15 cellular contexts compared by ENCODE assay signal in genomic region chr1:33343539-33343938, GRCh38. TPM values are rescaled to one million over a fixed set of nuclear protein-coding genes. Genes with fewer than 3 reads are reported as not detected.
A peak's percentile ranks its signal among the peaks of the same experiment; 100 is the strongest.
DNase-seq lines count a peak whose midpoint lies in the region; ATAC-seq, FAIRE-seq and TF ChIP-seq lines count a peak whose summit lies in the region.
"Had no signal": no experiment of that assay in that cellular context is flagged by ENCODE, and none has a peak within 500 bp of the region (broad histone marks: within the 10 kb centered on the region; RNA-seq: fewer than 3 reads in every experiment).

No MANE protein-coding gene starts in this region.

- FAIRE-seq in small intestine (lab: Jason Lieb, UNC), result no peak

- H3K36me3 ChIP-seq in mammary epithelial cell (ENCODE audit: insufficient read depth, low read length), result peaks cover 32% of the 10 kb centered on the region
- peaks cover 0 to 3% (median 0%) of the 10 kb centered on the region in 4 donors for H3K36me3 ChIP-seq in right lobe of liver
- H3K36me3 ChIP-seq in subcutaneous abdominal adipose tissue (ENCODE audit: control insufficient read depth in 5 of 5, insufficient read depth in 5 of 5, low read length in 5 of 5), result peaks cover 0 to 12% (median 5%) of the 10 kb centered on the region in 5 donors
- H3K36me3 ChIP-seq in small intestine (ENCODE audit: control insufficient read depth in 2 of 2, insufficient read depth in 2 of 2, low read length in 2 of 2), result no peaks in the 10 kb centered on the region

- WGBS in mammary epithelial cell (ENCODE audit: low coverage, missing lambda C conversion rate), result 29% methylated on average over 5 of the region's 5 CpGs
- WGBS in right lobe of liver (ENCODE audit: insufficient coverage, low coverage, low lambda C conversion rate, missing lambda C conversion rate), result 10% methylated on average over 5 of the region's 5 CpGs
- WGBS in small intestine, 3 donors, result 37 to 61% (median 51%) methylated on average over 5 of the region's 5 CpGs

- H3K27me3 ChIP-seq in mammary epithelial cell (ENCODE audit: insufficient read depth, low read length) (no peaks in the 10 kb centered on the region), right lobe of liver (no peaks in the 10 kb centered on the region), subcutaneous abdominal adipose tissue (ENCODE audit: control insufficient read depth in 5 of 5, insufficient read depth in 4 of 5, low read length in 5 of 5) (no peaks in the 10 kb centered on the region), small intestine (ENCODE audit: control insufficient read depth in 2 of 2, insufficient read depth in 2 of 2, low read length in 2 of 2) (no peaks in the 10 kb centered on the region)
- H3K27me3 ChIP-seq: SJSA1, testis had no signal

- H3K36me3 Mint-ChIP-seq in activated naive CD4-positive, alpha-beta T cell treated with anti-CD3 and anti-CD28 coated beads, Interleukin-2, amount 50 U/mL, for 72 hours, result peaks cover 13 to 26% of the 10 kb centered on the region in 2 donors

- H3K4me2 ChIP-seq in mammary epithelial cell (ENCODE audit: insufficient read depth, low read depth, low read length), result peak overlapping the region; percentile 2

- DNase-seq in NCI-H82 treated with DMSO at 0.1 percent for 48 hours (lab: John Stamatoyannopoulos, UW; ENCODE audit: unreplicated experiment) (peak; percentile 61), mammary epithelial cell (no peak), right lobe of liver (no peak), small intestine (no peak), foreskin melanocyte (no peak), activated gamma-delta T cell (lab: John Stamatoyannopoulos, UW) (no peak)
- no peak for DNase-seq in activated naive CD4-positive, alpha-beta T cell treated with anti-CD3 and anti-CD28 coated beads, Interleukin-2, amount 50 U/mL, for 72 hours (ENCODE audit: low spot score in 2 of 2)
- DNase-seq: activated CD4-positive, alpha-beta T cell treated with anti-CD3 and anti-CD28 coated beads for 36 hours; cortex of kidney; NCI-H446; testis had no signal

- no peaks in the 10 kb centered on the region for H3K9me3 ChIP-seq in mammary epithelial cell (replicated peaks; ENCODE audit: insufficient read depth, low read length)
- H3K9me3 ChIP-seq in right lobe of liver, result no peaks in the 10 kb centered on the region
- no peaks in the 10 kb centered on the region for H3K9me3 ChIP-seq in subcutaneous abdominal adipose tissue (ENCODE audit: control insufficient read depth in 5 of 5, low read length in 5 of 5)
- H3K9me3 ChIP-seq in small intestine (ENCODE audit: control insufficient read depth, low read depth), result no peaks in the 10 kb centered on the region
- H3K9me3 ChIP-seq: SJSA1, testis had no signal

- ATAC-seq in right lobe of liver, result peak; percentile 13 to 48 (median 42)
- no peak for ATAC-seq in activated naive CD4-positive, alpha-beta T cell treated with anti-CD3 and anti-CD28 coated beads, Interleukin-2, amount 50 U/mL, for 72 hours
- ATAC-seq: activated CD4-positive, alpha-beta T cell treated with anti-CD3 and anti-CD28 coated beads for 36 hours; HCT116 had no signal

- CTCF ChIA-PET in mammary epithelial cell (lab: Charles Lee; ENCODE audit: low non-redundant PET), result no interaction called here

- BruUV-seq in mammary epithelial cell (replicated peaks; lab: Mats Ljungman, UMichigan), result no TSS peak

- intact Hi-C loops in mammary epithelial cell (cut with micrococcal nuclease) (loop anchor here (10.0 kb wide), 1 partner anchor 1421 kb away; no protein-coding TSS in a partner anchor), right lobe of liver (cut with DNase I) (no loop called here)

- TF ChIP-seq POLR2A in right lobe of liver (IDR thresholded peaks at IDR 0.05), result peak; percentile 48

- H2AFZ ChIP-seq in mammary epithelial cell (ENCODE audit: low read depth, low read length), result no peak overlapping the region

- no peak overlapping the region for H3K27ac Mint-ChIP-seq in activated naive CD4-positive, alpha-beta T cell treated with anti-CD3 and anti-CD28 coated beads, Interleukin-2, amount 50 U/mL, for 72 hours
- H3K27ac Mint-ChIP-seq: activated CD4-positive, alpha-beta T cell treated with anti-CD3 and anti-CD28 coated beads for 36 hours; activated T-helper 2 cell treated with anti-CD3 and anti-CD28 coated beads, Interferon-gamma antibody, Interleukin-2, Interleukin-4, amounts not matched to agents 10 μg/mL and 5 μg/mL and 100 μg/mL, durations not matched to agents 14 hours and 24 hours and 36 hours had no signal

- H3K4me1 ChIP-seq in mammary epithelial cell (ENCODE audit: insufficient read depth, low read length), result peaks cover 89% of the 10 kb centered on the region
- peaks cover 0 to 92% (median 46%) of the 10 kb centered on the region in 4 donors for H3K4me1 ChIP-seq in right lobe of liver
- H3K4me1 ChIP-seq in subcutaneous abdominal adipose tissue (ENCODE audit: control insufficient read depth in 5 of 5, insufficient read depth in 5 of 5, low read length in 5 of 5), result peaks cover 37 to 98% (median 85%) of the 10 kb centered on the region in 5 donors
- H3K4me1 ChIP-seq in small intestine (ENCODE audit: control insufficient read depth in 2 of 2, insufficient read depth in 1 of 2, low read depth in 1 of 2, low read length in 1 of 2), result peaks cover 9 to 40% of the 10 kb centered on the region in 2 donors

- H3K4me3 ChIP-seq in mammary epithelial cell (replicated peaks in 1 of 3; ENCODE audit: insufficient read depth in 1 of 3, low read depth in 2 of 3, low read length in 3 of 3) (no peak overlapping the region), right lobe of liver (no peak overlapping the region), subcutaneous abdominal adipose tissue (ENCODE audit: low read depth in 1 of 5, low read length in 5 of 5) (no peak overlapping the region), small intestine (ENCODE audit: low read depth in 1 of 2, low read length in 2 of 2) (no peak overlapping the region)
- H3K4me3 ChIP-seq: SJSA1, testis had no signal

- H3K9ac ChIP-seq in mammary epithelial cell (ENCODE audit: insufficient read depth, low read length) (peak overlapping the region; percentile 58), subcutaneous abdominal adipose tissue (ENCODE audit: low read length in 5 of 5) (peak overlapping the region in 1 of 5 donors; percentile 44)

- H3K79me2 ChIP-seq in mammary epithelial cell (ENCODE audit: insufficient read depth, low read length), result peaks cover 100% of the 10 kb centered on the region

- H4K20me1 ChIP-seq in mammary epithelial cell (ENCODE audit: insufficient read depth, low read length), result no peaks in the 10 kb centered on the region

- in situ Hi-C loops in mammary epithelial cell (cut with MboI; ENCODE audit: low sequenced_read_pairs in 2 of 2), result no loop called here

- H3K27ac ChIP-seq in mammary epithelial cell (ENCODE audit: insufficient read depth, low read depth, low read length) (no peak overlapping the region), right lobe of liver (peak overlapping the region; percentile 97), subcutaneous abdominal adipose tissue (ENCODE audit: low read depth, low read length) (peak overlapping the region; percentile 87), small intestine (ENCODE audit: low read depth in 1 of 2, low read length in 1 of 2) (peak overlapping the region in 1 of 2 donors; percentile 81)
- H3K27ac ChIP-seq: testis had no signal

- dilution Hi-C loops in mammary epithelial cell (cut with HindIII; ENCODE audit: low sequenced_read_pairs), result no loop called here

- TF ChIP-seq CTCF in mammary epithelial cell (conservative IDR thresholded peaks at IDR 0.05 in 1 of 2, IDR thresholded peaks at IDR 0.05 in 1 of 2; ENCODE audit: extremely low read depth in 1 of 2, insufficient read depth in 1 of 2, low read depth in 1 of 2, low read length in 2 of 2), result no peak
- no peak for TF ChIP-seq CTCF in right lobe of liver (IDR thresholded peaks at IDR 0.05)

- H3K9me3 Mint-ChIP-seq in activated naive CD4-positive, alpha-beta T cell treated with anti-CD3 and anti-CD28 coated beads, Interleukin-2, amount 50 U/mL, for 72 hours, result no peaks in the 10 kb centered on the region
- H3K9me3 Mint-ChIP-seq: activated T-helper 2 cell treated with anti-CD3 and anti-CD28 coated beads, Interferon-gamma antibody, Interleukin-2, Interleukin-4, amounts not matched to agents 10 μg/mL and 5 μg/mL and 100 μg/mL, durations not matched to agents 14 hours and 24 hours and 36 hours had no signal

RNA-seq across cellular contexts. Expression of gene A3GALT2, which starts 22.6 kb away (rescaled TPM):
- total RNA-seq in mammary epithelial cell, result not detected
- not detected for polyA plus RNA-seq in mammary epithelial cell
- not detected for polyA minus RNA-seq in mammary epithelial cell
- not detected for total RNA-seq in right lobe of liver
- not detected for polyA plus RNA-seq in small intestine
- total RNA-seq in activated naive CD4-positive, alpha-beta T cell treated with anti-CD3 and anti-CD28 coated beads, Interleukin-2, amount 50 U/mL, for 72 hours, result not detected
- total RNA-seq: activated CD4-positive, alpha-beta T cell treated with anti-CD3 and anti-CD28 coated beads for 36 hours; activated T-helper 2 cell treated with anti-CD3 and anti-CD28 coated beads, Interferon-gamma antibody, Interleukin-2, Interleukin-4, amounts not matched to agents 10 μg/mL and 5 μg/mL and 100 μg/mL, durations not matched to agents 14 hours and 24 hours and 36 hours; SJSA1 had no signal

Comparison
In these comparisons a context has a peak if more than half of its experiments do, and no peak if none do; other contexts are left out.
1. ATAC-seq: peak in right lobe of liver (4 of 4); none in activated naive CD4-positive, alpha-beta T cell treated with anti-CD3 and anti-CD28 coated beads, Interleukin-2, amount 50 U/mL, for 72 hours (0 of 2).